In the genomic region with DNA sequence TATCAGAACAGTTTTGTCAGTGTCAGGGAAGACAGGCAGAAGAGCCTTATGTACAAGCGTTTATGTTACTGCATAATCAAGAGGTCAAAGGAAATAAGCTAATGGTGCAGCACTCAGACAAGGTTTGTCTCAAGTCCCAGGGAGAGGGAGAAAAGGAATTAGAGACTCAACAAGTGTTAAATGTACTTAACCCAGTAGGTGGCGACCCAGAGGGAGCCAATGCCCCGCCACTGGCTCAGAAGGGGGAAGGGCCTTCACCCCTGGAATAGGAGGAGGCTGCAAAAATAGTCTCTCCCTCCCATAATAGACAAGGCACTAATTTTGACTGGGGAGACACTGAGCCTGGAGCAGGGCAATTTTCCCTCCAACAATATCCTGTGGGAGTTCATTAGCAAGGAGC, we compare ENCODE assay signal across 1 cellular context.
TF ChIP-seq lines count a peak whose summit lies in the region.

No MANE protein-coding gene starts in this region.

TF ChIP-seq in IMR-90, 13 proteins besides CTCF, POLR2A, EP300 and RAD21 (continued from another document):
- TF ChIP-seq MAZ (IDR thresholded peaks at IDR 0.05; ENCODE audit: borderline replicate concordance, low read depth, low read length) (no peak), RCOR1 (IDR thresholded peaks at IDR 0.05; ENCODE audit: insufficient replicate concordance, low read length) (no peak), SMC3 (IDR thresholded peaks at IDR 0.05; ENCODE audit: low read depth, low read length) (no peak), NFE2L2 (IDR thresholded peaks at IDR 0.05; ENCODE audit: low read depth, low read length) (no peak), RFX5 (IDR thresholded peaks at IDR 0.05; ENCODE audit: low read depth, low read length) (no peak), ELK1 (IDR thresholded peaks at IDR 0.05; ENCODE audit: borderline replicate concordance, low read depth, low read length) (no peak), CHD1 (IDR thresholded peaks at IDR 0.05; ENCODE audit: low read depth, low read length) (no peak), BHLHE40 (IDR thresholded peaks at IDR 0.05; ENCODE audit: low read depth, low read length) (no peak), MAFK (IDR thresholded peaks at IDR 0.05; ENCODE audit: low read depth, low read length) (no peak), CEBPB (IDR thresholded peaks at IDR 0.05; ENCODE audit: low read depth, low read length) (no peak), FOS (IDR thresholded peaks at IDR 0.05; ENCODE audit: low read depth, low read length) (no peak)
TF ChIP-seq in IMR-90: peak in this region for 0.
